ENCODE assay signal across 8 cellular contexts in genomic region chr14:101824339-101824727, GRCh38.
A peak's percentile ranks its signal among the peaks of the same experiment; 100 is the strongest.
DNase-seq lines count a peak whose midpoint lies in the region; ATAC-seq and TF ChIP-seq lines count a peak whose summit lies in the region.

No MANE protein-coding gene starts in this region.

- H3K27ac Mint-ChIP-seq in activated CD4-positive, alpha-beta T cell treated with anti-CD3 and anti-CD28 coated beads, Interleukin-2, amount 10 ng/mL, durations not matched to agents 24 days and 14 days = peak overlapping the region; percentile 96

- H3K27ac ChIP-seq in SU-DHL-6 (ENCODE audit: low read depth, low read length) (peak overlapping the region; percentile 98), left ventricle myocardium inferior (replicated peaks) (peak overlapping the region; percentile 78), suprapubic skin (peak overlapping the region; percentile 88)

- H3F3A ChIP-seq in SU-DHL-6 (ENCODE audit: insufficient read depth) = peaks cover 59% of the 10 kb centered on the region

- H3K4me1 ChIP-seq in left ventricle myocardium inferior (peaks cover 95% of the 10 kb centered on the region), suprapubic skin (peaks cover 37% of the 10 kb centered on the region)

- no peak overlapping the region for H2AFZ ChIP-seq in SU-DHL-6 (ENCODE audit: low read depth, low read length, severe bottlenecking)

- TF ChIP-seq EP300 in suprapubic skin (IDR thresholded peaks at IDR 0.05) = no peak

- in situ Hi-C loops in GM13977 (cut with MboI; ENCODE audit: low pct_unique_long_range_greater_than_20kb, low sequenced_read_pairs, unreplicated experiment) = loop anchor here (10.0 kb wide), 1 partner anchor 50 kb away; no protein-coding TSS in a partner anchor

- H4K20me1 ChIP-seq in SU-DHL-6 (ENCODE audit: low read depth, low read length) = no peaks in the 10 kb centered on the region

- TF ChIP-seq POLR2A in suprapubic skin (IDR thresholded peaks at IDR 0.05) = no peak

- H3K4me1 Mint-ChIP-seq in activated CD4-positive, alpha-beta T cell treated with anti-CD3 and anti-CD28 coated beads, Interleukin-2, amount 10 ng/mL, durations not matched to agents 24 days and 14 days = peaks cover 74% of the 10 kb centered on the region

- intact Hi-C loops in activated CD4-positive, alpha-beta T cell treated with anti-CD3 and anti-CD28 coated beads, Interleukin-2, amount 10 ng/mL, durations not matched to agents 24 days and 14 days (cut with micrococcal nuclease) = loop anchor here (2.0 to 10.0 kb wide), 6 partner anchors 56 to 1757 kb away; partner anchors contain the start of genes EIF5, EVL and HSP90AA1
- intact Hi-C loops in left ventricle myocardium inferior (cut with micrococcal nuclease) = no loop called here

- H3K79me2 ChIP-seq in SU-DHL-6 (ENCODE audit: insufficient read depth, low read length) = peaks cover 98% of the 10 kb centered on the region

- TF ChIP-seq CTCF in SU-DHL-6 (IDR thresholded peaks at IDR 0.05; ENCODE audit: insufficient read depth, low read length, poor library complexity, severe bottlenecking) (no peak), left ventricle myocardium inferior (IDR thresholded peaks at IDR 0.05; ENCODE audit: borderline replicate concordance) (no peak), suprapubic skin (IDR thresholded peaks at IDR 0.05) (no peak), GM13977 (IDR thresholded peaks at IDR 0.05; ENCODE audit: extremely low read depth, insufficient read depth, missing control alignments) (no peak)

- H3K9me3 ChIP-seq in SU-DHL-6 (ENCODE audit: insufficient read depth, low read length) (no peaks in the 10 kb centered on the region), left ventricle myocardium inferior (replicated peaks) (no peaks in the 10 kb centered on the region), suprapubic skin (no peaks in the 10 kb centered on the region)

- no peaks in the 10 kb centered on the region for H3K27me3 Mint-ChIP-seq in activated CD4-positive, alpha-beta T cell treated with anti-CD3 and anti-CD28 coated beads, Interleukin-2, amount 10 ng/mL, durations not matched to agents 24 days and 14 days

- H3K9me3 Mint-ChIP-seq in activated CD4-positive, alpha-beta T cell treated with anti-CD3 and anti-CD28 coated beads, Interleukin-2, amount 10 ng/mL, durations not matched to agents 24 days and 14 days = no peaks in the 10 kb centered on the region

- ATAC-seq in GM21717 (IDR thresholded peaks at IDR 0.05; ENCODE audit: unreplicated experiment) = no peak

- H3K36me3 ChIP-seq in SU-DHL-6 (ENCODE audit: low read length) (peaks cover 12% of the 10 kb centered on the region; the same call in 1 of the 2 replicates), left ventricle myocardium inferior (peaks cover 3% of the 10 kb centered on the region), suprapubic skin (peaks cover 8% of the 10 kb centered on the region)

- peaks cover 49% of the 10 kb centered on the region for H3K36me3 Mint-ChIP-seq in activated CD4-positive, alpha-beta T cell treated with anti-CD3 and anti-CD28 coated beads, Interleukin-2, amount 10 ng/mL, durations not matched to agents 24 days and 14 days (ENCODE audit: low read depth)

- H3K9ac ChIP-seq in SU-DHL-6 (ENCODE audit: low read length) = peak overlapping the region; percentile 59

- DNase-seq in activated CD4-positive, alpha-beta T cell treated with anti-CD3 and anti-CD28 coated beads, Interleukin-2, amount 10 ng/mL, durations not matched to agents 24 days and 14 days = no peak
- DNase-seq in activated CD4-positive, alpha-beta T cell treated with anti-CD3 and anti-CD28 coated beads, Interleukin-2, amount 50 U/mL, for 4 hours = no peak
- DNase-seq in left ventricle myocardium inferior (no peak), suprapubic skin (ENCODE audit: low spot score in 2 of 2) (no peak), GM13977 (ENCODE audit: low spot score) (no peak)
- no peak for DNase-seq in effector CD8-positive, alpha-beta T cell (lab: John Stamatoyannopoulos, UW)

- peak overlapping the region; percentile 81 for H3K4me3 Mint-ChIP-seq in activated CD4-positive, alpha-beta T cell treated with anti-CD3 and anti-CD28 coated beads, Interleukin-2, amount 10 ng/mL, durations not matched to agents 24 days and 14 days

- no peaks in the 10 kb centered on the region for H3K9me2 ChIP-seq in SU-DHL-6 (replicated peaks; ENCODE audit: insufficient read depth, low read length)

- H3K4me2 ChIP-seq in SU-DHL-6 (ENCODE audit: low read depth, low read length, poor library complexity, severe bottlenecking) = peak overlapping the region; percentile 88

- H3K4me3 ChIP-seq in SU-DHL-6 (ENCODE audit: insufficient read depth, low read length, poor library complexity, severe bottlenecking) = peak overlapping the region; percentile 52
- peak overlapping the region; percentile 46 for H3K4me3 ChIP-seq in left ventricle myocardium inferior
- peak overlapping the region; percentile 22 for H3K4me3 ChIP-seq in suprapubic skin

- H3K27me3 ChIP-seq in SU-DHL-6 (ENCODE audit: low read length) (no peaks in the 10 kb centered on the region), left ventricle myocardium inferior (ENCODE audit: low read depth) (no peaks in the 10 kb centered on the region), suprapubic skin (no peaks in the 10 kb centered on the region)

- 24% methylated on average over 3 of the region's 3 CpGs for WGBS in suprapubic skin
